Comparison of ENCODE assay signal across 17 cellular contexts in the genomic region with DNA sequence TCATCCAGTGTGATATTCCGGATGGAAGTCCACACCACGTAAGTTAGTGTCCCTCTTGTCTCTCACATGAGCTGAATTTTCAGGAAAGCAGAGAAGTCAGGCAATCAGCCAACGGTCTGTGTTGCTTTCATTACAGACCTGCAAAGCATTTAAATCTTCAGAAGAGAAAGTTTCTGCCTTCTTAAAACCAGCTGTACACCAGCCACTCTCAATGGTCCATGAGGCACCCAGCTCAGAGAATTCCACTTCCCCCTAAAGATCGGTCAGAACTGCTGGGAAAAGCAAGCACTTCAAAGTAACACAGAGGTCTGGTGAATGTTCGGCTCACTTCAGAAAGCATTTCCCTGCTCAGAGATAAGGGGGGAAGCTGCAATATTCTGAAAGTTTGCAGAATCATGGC.
DNase-seq lines count a peak whose midpoint lies in the region; ATAC-seq and TF ChIP-seq lines count a peak whose summit lies in the region.
"Had no signal": no experiment of that assay in that cellular context is flagged by ENCODE, and none has a peak within 500 bp of the region (broad histone marks: within the 10 kb centered on the region; RNA-seq: fewer than 3 reads in every experiment).

No MANE protein-coding gene starts in this region.

- no peak overlapping the region for H3K27ac ChIP-seq in right atrium auricular region
- H3K27ac ChIP-seq: GM23248, skin epidermis had no signal

- peak; percentile 65 for ATAC-seq in Right ventricle myocardium superior (ENCODE audit: poor library complexity)
- ATAC-seq in GM21529 (IDR thresholded peaks at IDR 0.05; ENCODE audit: unreplicated experiment): no peak
- no peak for ATAC-seq in HG02973 (IDR thresholded peaks at IDR 0.05; ENCODE audit: unreplicated experiment)
- ATAC-seq: naive thymus-derived CD8-positive, alpha-beta T cell had no signal

- H3K36me3 ChIP-seq in right atrium auricular region (no peaks in the 10 kb centered on the region), H7 (replicated peaks; ENCODE audit: control insufficient read depth, insufficient read depth, low read length) (no peaks in the 10 kb centered on the region)

- no peak for TF ChIP-seq CTCF in right atrium auricular region (IDR thresholded peaks at IDR 0.05)

- H3K27me3 ChIP-seq in right atrium auricular region: no peaks in the 10 kb centered on the region
- H3K27me3 ChIP-seq in H7 (ENCODE audit: control insufficient read depth, insufficient read depth, low read length): no peaks in the 10 kb centered on the region

- DNase-seq in Right ventricle myocardium superior (no peak), right atrium auricular region (ENCODE audit: low spot score) (no peak), fibroblast of gingiva (ENCODE audit: low read depth) (peak; percentile 3), myocyte (ENCODE audit: low read depth) (peak; percentile 36), H7 (no peak), NCI-H1436 (lab: John Stamatoyannopoulos, UW) (no peak)
- DNase-seq: ACHN; activated CD4-positive, alpha-beta T cell treated with anti-CD3 and anti-CD28 coated beads, Interleukin-2, amount 10 ng/mL, durations not matched to agents 7 days and 5 days; effector CD8-positive, alpha-beta T cell; naive thymus-derived CD8-positive, alpha-beta T cell; NCI-H1930; NCI-H526; RPMI8226 had no signal

- intact Hi-C loops in Right ventricle myocardium superior (cut with DNase I): no loop called here

- no peak overlapping the region for H3K4me3 ChIP-seq in right atrium auricular region
- no peak overlapping the region for H3K4me3 ChIP-seq in H7 (ENCODE audit: insufficient read depth, low read depth, low read length)
- H3K4me3 ChIP-seq: GM23248, skin epidermis had no signal

- peaks cover 0 to 4% of the 10 kb centered on the region in 2 donors for H3K4me1 ChIP-seq in right atrium auricular region

- peaks cover 0 to 4% of the 10 kb centered on the region in 2 donors for H3K9me3 ChIP-seq in right atrium auricular region

Comparison
In these comparisons a context has a peak if more than half of its experiments do, and no peak if none do; other contexts are left out.
1. DNase-seq: peak in fibroblast of gingiva (single experiment) and myocyte (single experiment); none in Right ventricle myocardium superior (single experiment), right atrium auricular region (single experiment), H7 (single experiment) and NCI-H1436 (single experiment).